In genomic region chr5:98663521-98663920, GRCh38 we compare ENCODE assay signal across 16 cellular contexts.
A peak's percentile ranks its signal among the peaks of the same experiment; 100 is the strongest.
DNase-seq lines count a peak whose midpoint lies in the region; TF ChIP-seq lines count a peak whose summit lies in the region.
"Had no signal": no experiment of that assay in that cellular context is flagged by ENCODE, and none has a peak within 500 bp of the region (broad histone marks: within the 10 kb centered on the region; RNA-seq: fewer than 3 reads in every experiment).

No MANE protein-coding gene starts in this region.

- no peak overlapping the region for H3K4me3 Mint-ChIP-seq in T-helper 2 cell treated with Interferon-gamma antibody and Interleukin-4, amounts not matched to agents 5 μg/mL and 100 μg/mL, for 36 hours
- H3K4me3 Mint-ChIP-seq: CD4-positive, alpha-beta memory T cell; GM23338; H9 had no signal

- intact Hi-C loops in dorsolateral prefrontal cortex (cut with DNase I) = no loop called here

- H3K36me3 Mint-ChIP-seq in T-helper 2 cell treated with Interferon-gamma antibody and Interleukin-4, amounts not matched to agents 5 μg/mL and 100 μg/mL, for 36 hours (ENCODE audit: low read depth) = no peaks in the 10 kb centered on the region
- H3K36me3 Mint-ChIP-seq: CD4-positive, alpha-beta memory T cell had no signal

- H3K27ac Mint-ChIP-seq in T-helper 2 cell treated with Interferon-gamma antibody and Interleukin-4, amounts not matched to agents 5 μg/mL and 100 μg/mL, for 36 hours = no peak overlapping the region
- H3K27ac Mint-ChIP-seq: CD4-positive, alpha-beta memory T cell; GM23338; H9 had no signal

- in situ Hi-C loops in astrocyte of the cerebellum (cut with HindIII; ENCODE audit: low sequenced_read_pairs) = no loop called here
- in situ Hi-C loops in astrocyte of the spinal cord (cut with HindIII; ENCODE audit: low sequenced_read_pairs) = no loop called here

- DNase-seq in astrocyte of the cerebellum (ENCODE audit: low read depth) (peak; percentile 19), astrocyte of the spinal cord (ENCODE audit: low read depth, low spot score) (peak; percentile 16), myocyte (ENCODE audit: low read depth) (peak; percentile 25), renal cortical epithelial cell (ENCODE audit: low read depth) (peak; percentile 2), dorsolateral prefrontal cortex (no peak)
- DNase-seq in T-helper 2 cell treated with Interferon-gamma antibody and Interleukin-4, amounts not matched to agents 5 μg/mL and 100 μg/mL, for 36 hours (ENCODE audit: low spot score) = no peak
- DNase-seq in stimulated activated CD4-positive, alpha-beta T cell treated with anti-CD3 and anti-CD28 coated beads, Interleukin-1b, Interleukin-23, amount 100 ng/mL, for 48 hours = no peak
- DNase-seq: C1 segment of cervical spinal cord; Calu3; CD4-positive, alpha-beta memory T cell; COR-L47; DMS53; DMS79 treated with DMSO at 0.1 percent for 48 hours; GF-D8; H9 had no signal

- no peak overlapping the region for H3K27ac ChIP-seq in dorsolateral prefrontal cortex

- peaks cover 0 to 9% (median 0%) of the 10 kb centered on the region in 45 donors for H3K27me3 ChIP-seq in dorsolateral prefrontal cortex

- no peaks in the 10 kb centered on the region for H3K27me3 Mint-ChIP-seq in T-helper 2 cell treated with Interferon-gamma antibody and Interleukin-4, amounts not matched to agents 5 μg/mL and 100 μg/mL, for 36 hours (ENCODE audit: low read depth)

- no peaks in the 10 kb centered on the region for H3K4me1 Mint-ChIP-seq in T-helper 2 cell treated with Interferon-gamma antibody and Interleukin-4, amounts not matched to agents 5 μg/mL and 100 μg/mL, for 36 hours (ENCODE audit: low read depth)
- H3K4me1 Mint-ChIP-seq: CD4-positive, alpha-beta memory T cell had no signal

- no peaks in the 10 kb centered on the region for H3K9me3 Mint-ChIP-seq in T-helper 2 cell treated with Interferon-gamma antibody and Interleukin-4, amounts not matched to agents 5 μg/mL and 100 μg/mL, for 36 hours

- TF ChIP-seq CTCF in astrocyte of the cerebellum (IDR thresholded peaks at IDR 0.05; ENCODE audit: low read depth, low read length, missing control alignments) (no peak), astrocyte of the spinal cord (IDR thresholded peaks at IDR 0.05; ENCODE audit: low read depth, low read length) (no peak), dorsolateral prefrontal cortex (IDR thresholded peaks at IDR 0.05 in 54 of 56, conservative IDR thresholded peaks at IDR 0.05 in 2 of 56; ENCODE audit: low read depth in 1 of 56, partially characterized antibody in 56 of 56) (no peak)

- H3K4me3 ChIP-seq in astrocyte of the cerebellum (ENCODE audit: low read depth, low read length) (no peak overlapping the region), astrocyte of the spinal cord (ENCODE audit: low read depth, low read length) (no peak overlapping the region), dorsolateral prefrontal cortex (no peak overlapping the region)
- H3K4me3 ChIP-seq: GM23338 had no signal

Comparison
In these comparisons a context has a peak if more than half of its experiments do, and no peak if none do; other contexts are left out.
1. DNase-seq: peak in astrocyte of the cerebellum (single experiment), astrocyte of the spinal cord (single experiment), myocyte (single experiment) and renal cortical epithelial cell (single experiment); none in T-helper 2 cell treated with Interferon-gamma antibody and Interleukin-4, amounts not matched to agents 5 μg/mL and 100 μg/mL, for 36 hours (single experiment), stimulated activated CD4-positive, alpha-beta T cell treated with anti-CD3 and anti-CD28 coated beads, Interleukin-1b, Interleukin-23, amount 100 ng/mL, for 48 hours (single experiment) and dorsolateral prefrontal cortex (0 of 10).